10 cellular contexts compared by ENCODE assay signal in the genomic region with DNA sequence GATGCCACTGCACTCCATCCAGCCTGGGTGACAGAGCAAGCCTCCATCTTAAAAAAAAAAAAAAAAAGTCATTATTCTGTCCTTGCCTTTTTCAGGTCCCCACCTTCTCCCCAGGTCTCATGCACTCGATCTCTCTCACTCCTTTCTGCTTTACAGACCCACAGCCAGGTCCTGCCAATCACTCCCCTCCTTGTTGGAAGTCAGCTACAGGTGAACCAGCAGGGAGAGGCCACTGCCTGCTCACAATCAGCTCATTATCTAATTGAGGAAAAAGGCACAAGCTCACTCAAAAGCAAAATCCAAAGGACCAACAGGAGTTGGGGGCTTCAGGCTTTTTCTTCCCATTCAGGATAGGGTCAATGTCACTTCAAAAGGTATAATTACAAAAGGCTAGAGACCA. TPM values are rescaled to one million over a fixed set of nuclear protein-coding genes. Genes with fewer than 3 reads are reported as not detected.
DNase-seq lines count a peak whose midpoint lies in the region; ATAC-seq and TF ChIP-seq lines count a peak whose summit lies in the region.
"Had no signal": no experiment of that assay in that cellular context is flagged by ENCODE, and none has a peak within 500 bp of the region (broad histone marks: within the 10 kb centered on the region; RNA-seq: fewer than 3 reads in every experiment).

No MANE protein-coding gene starts in this region.

- H3K79me1 ChIP-seq in IMR-90 (ENCODE audit: low read depth in 1 of 2, low read length in 2 of 2): peaks cover 18 to 46% of the 10 kb centered on the region in 2 experiments

- peaks cover 15% of the 10 kb centered on the region for H3K9me1 ChIP-seq in IMR-90 (ENCODE audit: insufficient read depth, low read length)

- no peak for DNase-seq in AG09309 (ENCODE audit: low read depth)
- no peak for DNase-seq in IMR-90
- DNase-seq in natural killer cell treated with Interleukin-12 subunit alpha and Interleukin-12 subunit beta and Interleukin-15 and Interleukin-18, amount 100 ng/mL, for 72 hours (ENCODE audit: low spot score): no peak
- no peak for DNase-seq in iPS-NIHi11 (ENCODE audit: low spot score)
- no peak for DNase-seq in NCI-H187 (lab: John Stamatoyannopoulos, UW)
- DNase-seq: NCI-H2171 treated with DMSO at 0.1 percent for 48 hours had no signal

- peaks cover 31 to 46% of the 10 kb centered on the region in 2 donors for H3K4me1 Mint-ChIP-seq in natural killer cell treated with Interleukin-12 subunit alpha and Interleukin-12 subunit beta and Interleukin-15 and Interleukin-18, amount 100 ng/mL, for 72 hours (ENCODE audit: low read depth in 2 of 2)

- peaks cover 3% of the 10 kb centered on the region for H3K9me3 Mint-ChIP-seq in natural killer cell treated with Interleukin-12 subunit alpha and Interleukin-12 subunit beta and Interleukin-15 and Interleukin-18, amount 100 ng/mL, for 72 hours

- no peak for TF ChIP-seq CTCF in AG09309 (IDR thresholded peaks at IDR 0.05; ENCODE audit: control insufficient read depth, insufficient read depth, low read depth, low read length, missing control alignments)
- TF ChIP-seq CTCF in IMR-90 (conservative IDR thresholded peaks at IDR 0.05; ENCODE audit: low read depth, low read length): no peak

- peak overlapping the region; percentile 95 for H3K4me2 ChIP-seq in IMR-90 (ENCODE audit: low read depth, low read length)

- POLR2A ChIA-PET in IMR-90 (lab: Charles Lee; ENCODE audit: unreplicated experiment): interaction anchor here (0.6 kb wide), 1 partner anchor 342 kb away, joined by 3 read pairs; no protein-coding TSS in a partner anchor

- peak overlapping the region; percentile 84 for H4K91ac ChIP-seq in IMR-90 (ENCODE audit: insufficient read depth, low read depth, low read length)

- peaks cover 9% of the 10 kb centered on the region for H3K4me1 ChIP-seq in IMR-90 (ENCODE audit: control insufficient read depth, insufficient read depth, low read length)

- peak overlapping the region; percentile 94 for H3K9ac ChIP-seq in IMR-90 (ENCODE audit: low read depth, low read length)

- CTCF ChIA-PET in IMR-90 (lab: Yijun Ruan, JAX): interaction anchor here (0.7 kb wide), 1 partner anchor 46 kb away, joined by 3 read pairs; no protein-coding TSS in a partner anchor

- no TSS peak for BruUV-seq in IMR-90 (replicated peaks; lab: Mats Ljungman, UMichigan)

- peak overlapping the region; percentile 92 for H2BK120ac ChIP-seq in IMR-90 (ENCODE audit: low read depth, low read length)

- ATAC-seq in IMR-90 (ENCODE audit: low read depth) (no peak), GM21723 (IDR thresholded peaks at IDR 0.05; ENCODE audit: unreplicated experiment) (no peak), HG02981 (IDR thresholded peaks at IDR 0.05; ENCODE audit: unreplicated experiment) (no peak)
- no peak for ATAC-seq in natural killer cell treated with Interleukin-12 subunit alpha and Interleukin-12 subunit beta and Interleukin-15 and Interleukin-18, amount 100 ng/mL, for 72 hours
- ATAC-seq: left lobe of liver had no signal

- no peak for TF ChIP-seq RAD21 in IMR-90 (IDR thresholded peaks at IDR 0.05; ENCODE audit: low read length)

- H3K36me3 Mint-ChIP-seq in natural killer cell treated with Interleukin-12 subunit alpha and Interleukin-12 subunit beta and Interleukin-15 and Interleukin-18, amount 100 ng/mL, for 72 hours: peaks cover 11% of the 10 kb centered on the region

- no peaks in the 10 kb centered on the region for H3K36me3 ChIP-seq in IMR-90 (ENCODE audit: control insufficient read depth, insufficient read depth, low read length)

- H3K23ac ChIP-seq in IMR-90 (ENCODE audit: low read depth, low read length): peak overlapping the region; percentile 92

- peak overlapping the region; percentile 75 for H3K4me3 Mint-ChIP-seq in natural killer cell treated with Interleukin-12 subunit alpha and Interleukin-12 subunit beta and Interleukin-15 and Interleukin-18, amount 100 ng/mL, for 72 hours

- H3K4me3 ChIP-seq in AG09309 (ENCODE audit: control insufficient read depth, low read depth, low read length) (peak overlapping the region; percentile 19), IMR-90 (ENCODE audit: insufficient read depth, low read depth, low read length) (peak overlapping the region; percentile 91)

- intact Hi-C loops in IMR-90 (cut with micrococcal nuclease): loop anchor here (10.0 kb wide), 1 partner anchor 248 kb away; no protein-coding TSS in a partner anchor

- peak overlapping the region; percentile 84; the same call in 1 of the 2 replicates for H2AK5ac ChIP-seq in IMR-90 (ENCODE audit: low read depth, low read length)

- peak overlapping the region; percentile 92 for H3K4ac ChIP-seq in IMR-90 (ENCODE audit: low read depth, low read length)

- H3K18ac ChIP-seq in IMR-90 (ENCODE audit: low read depth, low read length): no peak overlapping the region

- peak overlapping the region; percentile 21 for H2AK9ac ChIP-seq in IMR-90 (replicated peaks; ENCODE audit: low read depth, low read length, poor library complexity)

- H3K27ac ChIP-seq in IMR-90 (ENCODE audit: insufficient read depth, low read length) (peak overlapping the region; percentile 78), cingulate gyrus (ENCODE audit: low read depth, low read length) (peak overlapping the region; percentile 19)

- in situ Hi-C loops in IMR-90 (cut with MboI; ENCODE audit: low sequenced_read_pairs): no loop called here

- dilution Hi-C loops in IMR-90 (cut with HindIII; ENCODE audit: low sequenced_read_pairs, unreplicated experiment): no loop called here

- peak overlapping the region; percentile 56 to 84 for H3K27ac Mint-ChIP-seq in natural killer cell treated with Interleukin-12 subunit alpha and Interleukin-12 subunit beta and Interleukin-15 and Interleukin-18, amount 100 ng/mL, for 72 hours

- no peak overlapping the region for H2AFZ ChIP-seq in IMR-90 (replicated peaks; ENCODE audit: low read length, poor library complexity)

- peak overlapping the region; percentile 32; the same call in 2 of the 3 replicates for H2BK15ac ChIP-seq in IMR-90 (ENCODE audit: low read depth, low read length)

- no peaks in the 10 kb centered on the region for H3K27me3 ChIP-seq in IMR-90 (ENCODE audit: control insufficient read depth, insufficient read depth, low read length)

- H3K9me3 ChIP-seq in IMR-90 (ENCODE audit: control insufficient read depth, insufficient read depth, low read length): no peaks in the 10 kb centered on the region

- peak overlapping the region; percentile 96 for H3K14ac ChIP-seq in IMR-90 (replicated peaks; ENCODE audit: low read depth, low read length)

- WGBS in IMR-90 (ENCODE audit: extremely low coverage in 2 of 2, insufficient read length in 1 of 2), 2 experiments: no CpG with 5 or more reads among the region's 1 CpG

- peak overlapping the region; percentile 12; the same call in 1 of the 2 replicates for H4K5ac ChIP-seq in IMR-90 (ENCODE audit: low read depth, low read length)

- no peak for TF ChIP-seq POLR2A in IMR-90 (IDR thresholded peaks at IDR 0.05; ENCODE audit: low read depth, low read length)

- peak overlapping the region; percentile 36; the same call in 1 of the 2 replicates for H3K56ac ChIP-seq in IMR-90 (ENCODE audit: extremely low read depth, insufficient read depth, low read length)

- H3K27me3 Mint-ChIP-seq in natural killer cell treated with Interleukin-12 subunit alpha and Interleukin-12 subunit beta and Interleukin-15 and Interleukin-18, amount 100 ng/mL, for 72 hours: peaks cover 0 to 4% of the 10 kb centered on the region in 2 donors

- peak overlapping the region; percentile 15 to 72; a peak in 3 of 4 replicates for H4K8ac ChIP-seq in IMR-90 (ENCODE audit: low read depth in 2 of 2, low read length in 2 of 2)

- peak overlapping the region; percentile 97 for H2BK5ac ChIP-seq in IMR-90 (ENCODE audit: low read depth, low read length, poor library complexity, severe bottlenecking)

- peaks cover 26% of the 10 kb centered on the region for H4K20me1 ChIP-seq in IMR-90 (ENCODE audit: insufficient read depth, low read length)

- peak overlapping the region; percentile 61 for H2BK20ac ChIP-seq in IMR-90 (ENCODE audit: low read depth, low read length)

TF ChIP-seq in IMR-90, 13 proteins besides CTCF, POLR2A, EP300 and RAD21:
- TF ChIP-seq MXI1 (IDR thresholded peaks at IDR 0.05; ENCODE audit: borderline replicate concordance, low read depth, low read length) (no peak), USF2 (IDR thresholded peaks at IDR 0.05; ENCODE audit: low read depth, low read length) (no peak), BHLHE40 (IDR thresholded peaks at IDR 0.05; ENCODE audit: low read depth, low read length) (no peak)

RNA-seq across cellular contexts. Expression of gene WDFY1, which starts 2.0 kb away (rescaled TPM):
- total RNA-seq in IMR-90 (2012; rRNA removed): 93.6 and 115 TPM in 2 replicates
- polyA plus RNA-seq in IMR-90 (2012; rRNA removed): 29.5 and 35.6 TPM in 2 replicates
- 11.5 and 21.4 TPM in 2 replicates for polyA plus RNA-seq in IMR-90 (2012; cell fraction: cytosol; rRNA removed)
- polyA plus RNA-seq in IMR-90 (2012; cell fraction: nucleus; rRNA removed; ENCODE audit: low replicate concordance): 77.1 and 110 TPM in 2 replicates
- 10 to 100 TPM; 12.0 to 20.3 TPM for total RNA-seq in natural killer cell treated with Interleukin-12 subunit alpha and Interleukin-12 subunit beta and Interleukin-15 and Interleukin-18, amount 100 ng/mL, for 72 hours

RNA-seq across cellular contexts. Expression of gene MRPL44, which starts 14.1 kb away (rescaled TPM):
- total RNA-seq in IMR-90 (2012; rRNA removed): 20.1 and 30.3 TPM in 2 replicates
- polyA plus RNA-seq in IMR-90 (2012; rRNA removed): 13.9 and 18.6 TPM in 2 replicates
- 6.0 and 8.4 TPM in 2 replicates for polyA plus RNA-seq in IMR-90 (2012; cell fraction: cytosol; rRNA removed)
- polyA plus RNA-seq in IMR-90 (2012; cell fraction: nucleus; rRNA removed; ENCODE audit: low replicate concordance): 2.0 and 6.5 TPM in 2 replicates
- 10 to 100 TPM; 29.0 to 29.1 TPM for total RNA-seq in natural killer cell treated with Interleukin-12 subunit alpha and Interleukin-12 subunit beta and Interleukin-15 and Interleukin-18, amount 100 ng/mL, for 72 hours
